10 cellular contexts compared by ENCODE assay signal in the genomic region with DNA sequence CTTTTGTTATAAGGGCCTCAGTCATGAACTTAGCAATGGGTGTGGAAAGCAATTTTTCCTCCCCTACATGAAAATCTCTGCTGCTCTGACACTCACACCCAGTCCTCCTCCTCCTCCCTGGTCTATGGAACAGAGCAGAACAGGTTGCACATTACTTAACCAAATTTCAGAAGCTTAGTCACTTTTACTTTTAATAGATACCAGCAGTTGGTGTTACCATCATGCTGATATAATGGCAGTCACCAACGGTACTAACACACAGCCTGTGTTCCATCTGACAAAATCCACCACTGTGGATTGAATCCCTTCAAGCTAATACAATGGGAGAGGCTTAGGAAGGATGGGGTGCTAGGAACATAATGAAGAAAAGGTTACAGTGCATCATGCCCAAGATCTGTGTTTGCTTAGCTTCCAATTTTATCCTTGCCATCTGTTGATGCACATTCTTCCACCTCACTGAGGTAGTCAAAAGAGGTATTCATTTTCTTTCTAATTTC. TPM values are rescaled to one million over a fixed set of nuclear protein-coding genes. Genes with fewer than 3 reads are reported as not detected.
A peak's percentile ranks its signal among the peaks of the same experiment; 100 is the strongest.
DNase-seq lines count a peak whose midpoint lies in the region; ATAC-seq lines count a peak whose summit lies in the region.
"Had no signal": no experiment of that assay in that cellular context is flagged by ENCODE, and none has a peak within 500 bp of the region (broad histone marks: within the 10 kb centered on the region; RNA-seq: fewer than 3 reads in every experiment).

No MANE protein-coding gene starts in this region.

- no peaks in the 10 kb centered on the region for H3K27me3 Mint-ChIP-seq in activated T-cell treated with anti-CD3 and anti-CD28 coated beads, Interleukin-2, amount 50 U/mL, for 72 hours (ENCODE audit: low read depth)
- H3K27me3 Mint-ChIP-seq in stimulated activated memory B cell treated with anti-CD40 and anti-IgM and Interleukin-4, amounts not matched to agents 10 μg/mL and 1 μg/mL and 100 μg/mL, for 72 hours, result no peaks in the 10 kb centered on the region

- DNase-seq in activated T-cell treated with anti-CD3 and anti-CD28 coated beads, Interleukin-2, amount 50 U/mL, for 72 hours, result no peak
- DNase-seq in activated T-cell treated with anti-CD3 and anti-CD28 coated beads for 4 hours (no peak), NCI-H69 (lab: John Stamatoyannopoulos, UW) (peak; percentile 70), caudate nucleus (lab: John Stamatoyannopoulos, UW) (peak in 22 of 61 donors; percentile 7 to 87 (median 28)), NCI-H2029 (lab: John Stamatoyannopoulos, UW) (no peak)

- ATAC-seq in activated T-cell treated with anti-CD3 and anti-CD28 coated beads, Interleukin-2, amount 50 U/mL, for 72 hours (replicated peaks in 1 of 2), result peak in 1 of 2 donors; percentile 7
- ATAC-seq in stimulated activated memory B cell treated with anti-CD40 and anti-IgM and Interleukin-4, amounts not matched to agents 10 μg/mL and 1 μg/mL and 100 μg/mL, for 72 hours, result no peak
- ATAC-seq in HG03097 (IDR thresholded peaks at IDR 0.05; ENCODE audit: low FRiP score, unreplicated experiment) (no peak), GM21367 (IDR thresholded peaks at IDR 0.05; ENCODE audit: unreplicated experiment) (no peak)

- no peak overlapping the region for H3K4me3 Mint-ChIP-seq in activated T-cell treated with anti-CD3 and anti-CD28 coated beads, Interleukin-2, amount 50 U/mL, for 72 hours
- H3K4me3 Mint-ChIP-seq in stimulated activated memory B cell treated with anti-CD40 and anti-IgM and Interleukin-4, amounts not matched to agents 10 μg/mL and 1 μg/mL and 100 μg/mL, for 72 hours, result no peak overlapping the region

- H3K36me3 Mint-ChIP-seq in activated T-cell treated with anti-CD3 and anti-CD28 coated beads, Interleukin-2, amount 50 U/mL, for 72 hours (ENCODE audit: insufficient read depth in 2 of 2), result peaks cover 5 to 6% of the 10 kb centered on the region in 2 donors
- peaks cover 26% of the 10 kb centered on the region for H3K36me3 Mint-ChIP-seq in stimulated activated memory B cell treated with anti-CD40 and anti-IgM and Interleukin-4, amounts not matched to agents 10 μg/mL and 1 μg/mL and 100 μg/mL, for 72 hours

- peaks cover 78% of the 10 kb centered on the region for H3K4me1 Mint-ChIP-seq in activated T-cell treated with anti-CD3 and anti-CD28 coated beads, Interleukin-2, amount 50 U/mL, for 72 hours (ENCODE audit: low read depth)
- peaks cover 68% of the 10 kb centered on the region for H3K4me1 Mint-ChIP-seq in stimulated activated memory B cell treated with anti-CD40 and anti-IgM and Interleukin-4, amounts not matched to agents 10 μg/mL and 1 μg/mL and 100 μg/mL, for 72 hours

- H3K27ac Mint-ChIP-seq in activated T-cell treated with anti-CD3 and anti-CD28 coated beads, Interleukin-2, amount 50 U/mL, for 72 hours, result peak overlapping the region; percentile 59
- H3K27ac Mint-ChIP-seq in stimulated activated memory B cell treated with anti-CD40 and anti-IgM and Interleukin-4, amounts not matched to agents 10 μg/mL and 1 μg/mL and 100 μg/mL, for 72 hours, result peak overlapping the region; percentile 69

- H3K9me3 Mint-ChIP-seq in activated T-cell treated with anti-CD3 and anti-CD28 coated beads, Interleukin-2, amount 50 U/mL, for 72 hours, result no peaks in the 10 kb centered on the region
- no peaks in the 10 kb centered on the region for H3K9me3 Mint-ChIP-seq in stimulated activated memory B cell treated with anti-CD40 and anti-IgM and Interleukin-4, amounts not matched to agents 10 μg/mL and 1 μg/mL and 100 μg/mL, for 72 hours

- H3K27ac ChIP-seq in caudate nucleus (ENCODE audit: low read depth, low read length), result peak overlapping the region; percentile 63
- H3K27ac ChIP-seq: KMS-11, WERI-Rb-1 had no signal

RNA-seq across cellular contexts. Expression of a gene that starts 9.8 kb away (rescaled TPM):
- total RNA-seq in activated T-cell treated with anti-CD3 and anti-CD28 coated beads, Interleukin-2, amount 50 U/mL, for 72 hours, result 1,000 to 10,000 TPM; 3,358 to 3,644 TPM
